ENCODE assay signal across 1 cellular context in genomic region chr9:79583957-79584654, GRCh38.
TF ChIP-seq lines count a peak whose summit lies in the region.

No MANE protein-coding gene starts in this region.

TF ChIP-seq in GM23338, 12 proteins besides CTCF, POLR2A, EP300 and RAD21 (continued from another document):
- no peak for TF ChIP-seq REST (IDR thresholded peaks at IDR 0.05; ENCODE audit: unreplicated experiment)
